In the genomic region with DNA sequence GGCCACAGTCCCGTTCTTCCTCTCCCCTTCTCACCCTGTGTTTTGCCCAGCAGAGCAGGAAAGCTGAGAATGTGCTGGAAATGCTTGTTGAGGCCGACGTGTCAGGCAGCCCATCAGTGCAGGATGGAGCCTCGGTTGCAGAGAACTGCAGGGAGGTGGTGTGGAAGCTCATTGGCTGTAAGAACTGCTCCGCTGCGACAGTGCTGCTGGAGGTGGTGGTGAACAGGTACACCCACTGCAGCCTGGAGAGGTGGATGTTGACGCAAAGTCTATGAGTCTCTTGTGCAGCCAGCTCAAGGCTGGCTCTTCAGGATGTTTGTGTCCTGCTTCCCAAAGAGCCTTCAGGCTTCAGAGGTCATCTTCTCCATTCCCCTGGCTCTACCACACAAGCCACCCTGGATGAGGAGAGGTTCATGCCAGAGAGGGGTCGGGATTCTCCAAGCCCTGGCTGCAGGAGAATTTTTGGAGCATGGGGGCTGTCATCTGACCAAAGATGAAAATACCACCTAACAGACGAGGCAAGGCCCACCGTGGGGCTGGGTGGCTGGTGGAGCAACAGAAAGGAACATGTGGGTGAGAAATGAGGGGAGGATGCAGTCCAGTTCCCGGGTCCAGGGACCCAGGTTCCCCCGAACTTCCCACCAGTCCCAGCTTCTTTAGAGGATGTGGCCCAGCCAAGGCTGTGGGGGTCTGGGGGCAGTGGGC, we compare ENCODE assay signal across 32 cellular contexts.
"Had no signal": no experiment of that assay in that cellular context is flagged by ENCODE, and none has a peak within 500 bp of the region (broad histone marks: within the 10 kb centered on the region; RNA-seq: fewer than 3 reads in every experiment).

No MANE protein-coding gene starts in this region.

- ATAC-seq: activated CD4-positive, alpha-beta T cell treated with anti-CD3 and anti-CD28 coated beads for 36 hours; activated CD4-positive, CD25-positive, alpha-beta regulatory T cell treated with anti-CD3 and anti-CD28 coated beads, Interleukin-2, amount 50 U/mL, for 24 hours; Panc1; WTC11 had no signal

- H3K36me3 Mint-ChIP-seq: activated CD4-positive, alpha-beta memory T cell treated with anti-CD3 and anti-CD28 coated beads for 36 hours; activated naive CD8-positive, alpha-beta T cell treated with anti-CD3 and anti-CD28 coated beads for 36 hours; WTC11 had no signal

- H3K9me3 Mint-ChIP-seq: activated CD4-positive, alpha-beta memory T cell treated with anti-CD3 and anti-CD28 coated beads for 36 hours; activated naive CD8-positive, alpha-beta T cell treated with anti-CD3 and anti-CD28 coated beads for 36 hours; T-helper 1 cell treated with Interleukin-12 subunit alpha and Interleukin-12 subunit beta and Interleukin-4 antibody, amounts not matched to agents 30 μg/mL and 1 μg/mL, for 36 hours; T-helper 2 cell treated with Interferon-gamma antibody and Interleukin-4, amounts not matched to agents 5 μg/mL and 100 μg/mL, for 36 hours; WTC11 had no signal

- DNase-seq: activated CD4-positive, alpha-beta memory T cell treated with anti-CD3 and anti-CD28 coated beads for 36 hours; activated CD4-positive, alpha-beta T cell treated with anti-CD3 and anti-CD28 coated beads for 36 hours; activated CD4-positive, alpha-beta T cell treated with anti-CD3 and anti-CD28 coated beads, Interleukin-2, amount 50 U/mL, for 1 hour; activated CD8-positive, alpha-beta memory T cell treated with anti-CD3 and anti-CD28 coated beads, Interleukin-2, amount 50 U/mL, for 4 hours; activated effector memory CD4-positive, alpha-beta T cell treated with Interleukin-2 at 50 U/mL for 16 hours; activated naive CD4-positive, alpha-beta T cell; activated naive CD4-positive, alpha-beta T cell treated with anti-CD3 and anti-CD28 coated beads, Interleukin-2, amount 50 U/mL, for 16 hours; activated naive CD8-positive, alpha-beta T cell treated with anti-CD3 and anti-CD28 coated beads for 36 hours; activated T-cell treated with anti-CD3 and anti-CD28 coated beads for 4 hours; activated T-cell treated with anti-CD3 and anti-CD28 coated beads, Interleukin-2, amount 50 U/mL, for 48 hours; amniotic stem cell; aorta; brain microvascular endothelial cell; KG1; MM.1S; MV-4-11; NCI-H1092; NCI-H1436 treated with DMSO at 0.1 percent for 48 hours; NCI-H1694 treated with DMSO at 0.1 percent for 48 hours; NCI-H2029 treated with DMSO at 0.1 percent for 48 hours; NCI-H2107; NCI-H2171; NCI-H2227 treated with DMSO at 0.1 percent for 48 hours; NCI-H446; NCI-H524 treated with DMSO at 0.1 percent for 48 hours; SHP77 treated with DMSO at 0.1 percent for 48 hours; SK-N-SH had no signal

- H3K4me3 Mint-ChIP-seq: activated CD4-positive, alpha-beta memory T cell treated with anti-CD3 and anti-CD28 coated beads for 36 hours; activated CD4-positive, alpha-beta T cell treated with anti-CD3 and anti-CD28 coated beads for 36 hours; activated naive CD8-positive, alpha-beta T cell treated with anti-CD3 and anti-CD28 coated beads for 36 hours; T-helper 1 cell treated with Interleukin-12 subunit alpha and Interleukin-12 subunit beta and Interleukin-4 antibody, amounts not matched to agents 30 μg/mL and 1 μg/mL, for 36 hours; T-helper 2 cell treated with Interferon-gamma antibody and Interleukin-4, amounts not matched to agents 5 μg/mL and 100 μg/mL, for 36 hours; WTC11 had no signal

- H3K4me1 Mint-ChIP-seq: activated CD4-positive, alpha-beta T cell treated with anti-CD3 and anti-CD28 coated beads for 36 hours; activated naive CD8-positive, alpha-beta T cell treated with anti-CD3 and anti-CD28 coated beads for 36 hours had no signal
